Comparison of ENCODE assay signal across 1 cellular context in the genomic region with DNA sequence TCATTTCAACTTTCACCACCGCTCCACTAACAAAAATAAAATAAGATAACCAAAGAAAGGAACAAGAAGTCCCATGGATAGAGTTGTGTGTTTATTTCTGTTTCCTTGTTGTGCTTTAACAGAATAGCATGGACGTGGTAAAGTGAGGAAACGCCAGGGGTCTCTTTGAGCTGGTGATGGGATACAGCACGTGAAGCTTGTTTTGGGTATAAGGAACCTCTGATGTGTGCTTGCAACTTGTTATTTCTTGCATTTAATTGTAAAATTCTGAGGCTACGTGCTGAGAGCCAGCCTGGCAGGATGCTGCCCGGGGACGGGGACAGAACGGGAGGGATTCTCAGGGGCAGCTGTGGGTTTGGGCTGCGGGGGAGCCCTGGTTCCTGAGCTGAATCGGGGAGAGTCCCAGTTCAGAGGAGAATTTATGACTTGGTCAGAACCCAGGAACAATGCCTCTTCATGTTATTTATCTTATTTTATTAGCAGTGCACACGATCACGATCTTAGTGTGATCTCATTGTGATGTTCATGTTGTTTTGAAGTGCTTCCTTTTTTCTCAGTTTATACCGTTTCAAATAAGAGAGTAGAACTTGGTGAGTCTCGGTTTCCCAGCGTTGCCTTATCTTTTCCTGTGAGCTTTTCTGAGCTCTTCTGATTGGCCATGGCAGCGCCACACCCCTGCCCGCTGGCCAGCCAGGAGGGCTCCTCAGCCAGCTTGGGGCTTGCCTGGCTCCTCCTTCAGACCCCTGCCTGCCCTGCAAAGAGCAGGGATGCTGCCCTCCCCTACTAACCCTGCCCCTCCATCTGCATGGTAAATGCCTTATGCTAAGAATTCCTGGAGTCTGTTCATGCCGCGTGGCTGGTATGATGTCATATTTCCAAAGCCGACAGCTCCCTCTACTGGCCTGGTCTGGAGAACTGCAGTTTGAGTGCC.
A peak's percentile ranks its signal among the peaks of the same experiment; 100 is the strongest.
TF ChIP-seq lines count a peak whose summit lies in the region.

No MANE protein-coding gene starts in this region.

TF ChIP-seq in HEK293, 187 proteins besides CTCF, POLR2A, EP300 and RAD21 (continued from another document and continues in another):
- TF ChIP-seq PRDM10 (tag by site-specific recombination; IDR thresholded peaks at IDR 0.05) (peak; percentile 92), ZBTB48 (tag by site-specific recombination; IDR thresholded peaks at IDR 0.05) (peak; percentile 95), ZBTB1 (tag by site-specific recombination; IDR thresholded peaks at IDR 0.05) (no peak), ZNF514 (tag by site-specific recombination; IDR thresholded peaks at IDR 0.05) (no peak), PATZ1 (tag by site-specific recombination; IDR thresholded peaks at IDR 0.05) (peak; percentile 93), ZNF174 (tag by site-specific recombination; IDR thresholded peaks at IDR 0.05) (no peak), ZNF791 (tag by site-specific recombination; IDR thresholded peaks at IDR 0.05) (no peak), ZNF302 (tag by site-specific recombination; IDR thresholded peaks at IDR 0.05; ENCODE audit: low read depth) (no peak), ZNF830 (tag by site-specific recombination; IDR thresholded peaks at IDR 0.05; ENCODE audit: low read depth) (no peak), ZSCAN16 (tag by site-specific recombination; IDR thresholded peaks at IDR 0.05) (no peak), ZNF610 (tag by site-specific recombination; IDR thresholded peaks at IDR 0.05; ENCODE audit: borderline replicate concordance) (no peak), ZNF426 (tag by site-specific recombination; IDR thresholded peaks at IDR 0.05) (no peak), ZNF280D (tag by site-specific recombination; IDR thresholded peaks at IDR 0.05) (no peak), ZNF76 (tag by site-specific recombination; IDR thresholded peaks at IDR 0.05; ENCODE audit: borderline replicate concordance, low read depth) (no peak), TCF7L2 (IDR thresholded peaks at IDR 0.05; ENCODE audit: borderline replicate concordance, low read depth, low read length) (no peak), PRDM1 (tag by site-specific recombination; IDR thresholded peaks at IDR 0.05) (peak; percentile 62; the same call in 1 of the 2 replicates), ZNF600 (tag by site-specific recombination; IDR thresholded peaks at IDR 0.05) (peak; percentile 55; the same call in 1 of the 2 replicates), BCL11B (tag by site-specific recombination; IDR thresholded peaks at IDR 0.05; ENCODE audit: low read depth) (no peak), KLF16 (tag by site-specific recombination; IDR thresholded peaks at IDR 0.05) (no peak), REPIN1 (tag by site-specific recombination; IDR thresholded peaks at IDR 0.05; ENCODE audit: low read depth) (no peak), ZNF785 (tag by site-specific recombination; IDR thresholded peaks at IDR 0.05) (no peak), ZNF112 (tag by site-specific recombination; IDR thresholded peaks at IDR 0.05) (no peak), IKZF3 (tag by site-specific recombination; IDR thresholded peaks at IDR 0.05) (peak; percentile 97), ZNF404 (tag by site-specific recombination; IDR thresholded peaks at IDR 0.05) (no peak), ZFP3 (tag by site-specific recombination; IDR thresholded peaks at IDR 0.05; ENCODE audit: low read depth) (no peak), PBX3 (CRISPR knock-in tag; IDR thresholded peaks at IDR 0.05) (no peak), ZFP37 (tag by site-specific recombination; IDR thresholded peaks at IDR 0.05) (no peak), EGR2 (tag by site-specific recombination; IDR thresholded peaks at IDR 0.05; ENCODE audit: low read depth) (no peak), ZNF184 (tag by site-specific recombination; IDR thresholded peaks at IDR 0.05) (0 out of 2 replicates have a peak, but pooled peaks have one; percentile 40), MEIS1 (CRISPR knock-in tag; IDR thresholded peaks at IDR 0.05; ENCODE audit: borderline replicate concordance) (no peak), ZNF292 (tag by site-specific recombination; IDR thresholded peaks at IDR 0.05; ENCODE audit: borderline replicate concordance, low read depth) (no peak), ZNF24 (tag by site-specific recombination; IDR thresholded peaks at IDR 0.05) (peak; percentile 28; the same call in 1 of the 2 replicates), ZNF639 (tag by site-specific recombination; IDR thresholded peaks at IDR 0.05) (0 out of 2 replicates have a peak, but pooled peaks have one; percentile 65), ZNF10 (tag by site-specific recombination; IDR thresholded peaks at IDR 0.05) (no peak), ZNF624 (tag by site-specific recombination; IDR thresholded peaks at IDR 0.05) (no peak), ZNF239 (tag by site-specific recombination; IDR thresholded peaks at IDR 0.05) (no peak), ZNF311 (tag by site-specific recombination; IDR thresholded peaks at IDR 0.05; ENCODE audit: borderline replicate concordance) (no peak), HOXC10 (CRISPR knock-in tag; IDR thresholded peaks at IDR 0.05) (no peak), SP2 (tag by site-specific recombination; IDR thresholded peaks at IDR 0.05) (peak; percentile 93), ZBTB17 (tag by site-specific recombination; IDR thresholded peaks at IDR 0.05) (peak; percentile 95), ZNF391 (tag by site-specific recombination; IDR thresholded peaks at IDR 0.05; ENCODE audit: borderline replicate concordance, low read depth) (no peak; the same call in 1 of the 2 replicates)
- TF ChIP-seq, protein P1, sequence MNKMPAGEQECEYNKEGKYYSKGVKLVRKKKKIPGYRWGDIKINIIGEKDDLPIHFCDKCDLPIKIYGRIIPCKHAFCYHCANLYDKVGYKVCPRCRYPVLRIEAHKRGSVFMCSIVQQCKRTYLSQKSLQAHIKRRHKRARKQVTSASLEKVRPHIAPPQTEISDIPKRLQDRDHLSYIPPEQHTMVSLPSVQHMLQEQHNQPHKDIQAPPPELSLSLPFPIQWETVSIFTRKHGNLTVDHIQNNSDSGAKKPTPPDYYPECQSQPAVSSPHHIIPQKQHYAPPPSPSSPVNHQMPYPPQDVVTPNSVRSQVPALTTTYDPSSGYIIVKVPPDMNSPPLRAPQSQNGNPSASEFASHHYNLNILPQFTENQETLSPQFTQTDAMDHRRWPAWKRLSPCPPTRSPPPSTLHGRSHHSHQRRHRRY (tag by site-specific recombination; IDR thresholded peaks at IDR 0.05), result no peak
- TF ChIP-seq, protein P2, sequence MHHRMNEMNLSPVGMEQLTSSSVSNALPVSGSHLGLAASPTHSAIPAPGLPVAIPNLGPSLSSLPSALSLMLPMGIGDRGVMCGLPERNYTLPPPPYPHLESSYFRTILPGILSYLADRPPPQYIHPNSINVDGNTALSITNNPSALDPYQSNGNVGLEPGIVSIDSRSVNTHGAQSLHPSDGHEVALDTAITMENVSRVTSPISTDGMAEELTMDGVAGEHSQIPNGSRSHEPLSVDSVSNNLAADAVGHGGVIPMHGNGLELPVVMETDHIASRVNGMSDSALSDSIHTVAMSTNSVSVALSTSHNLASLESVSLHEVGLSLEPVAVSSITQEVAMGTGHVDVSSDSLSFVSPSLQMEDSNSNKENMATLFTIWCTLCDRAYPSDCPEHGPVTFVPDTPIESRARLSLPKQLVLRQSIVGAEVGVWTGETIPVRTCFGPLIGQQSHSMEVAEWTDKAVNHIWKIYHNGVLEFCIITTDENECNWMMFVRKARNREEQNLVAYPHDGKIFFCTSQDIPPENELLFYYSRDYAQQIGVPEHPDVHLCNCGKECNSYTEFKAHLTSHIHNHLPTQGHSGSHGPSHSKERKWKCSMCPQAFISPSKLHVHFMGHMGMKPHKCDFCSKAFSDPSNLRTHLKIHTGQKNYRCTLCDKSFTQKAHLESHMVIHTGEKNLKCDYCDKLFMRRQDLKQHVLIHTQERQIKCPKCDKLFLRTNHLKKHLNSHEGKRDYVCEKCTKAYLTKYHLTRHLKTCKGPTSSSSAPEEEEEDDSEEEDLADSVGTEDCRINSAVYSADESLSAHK (tag by site-specific recombination; IDR thresholded peaks at IDR 0.05), result no peak
- TF ChIP-seq, protein P3, sequence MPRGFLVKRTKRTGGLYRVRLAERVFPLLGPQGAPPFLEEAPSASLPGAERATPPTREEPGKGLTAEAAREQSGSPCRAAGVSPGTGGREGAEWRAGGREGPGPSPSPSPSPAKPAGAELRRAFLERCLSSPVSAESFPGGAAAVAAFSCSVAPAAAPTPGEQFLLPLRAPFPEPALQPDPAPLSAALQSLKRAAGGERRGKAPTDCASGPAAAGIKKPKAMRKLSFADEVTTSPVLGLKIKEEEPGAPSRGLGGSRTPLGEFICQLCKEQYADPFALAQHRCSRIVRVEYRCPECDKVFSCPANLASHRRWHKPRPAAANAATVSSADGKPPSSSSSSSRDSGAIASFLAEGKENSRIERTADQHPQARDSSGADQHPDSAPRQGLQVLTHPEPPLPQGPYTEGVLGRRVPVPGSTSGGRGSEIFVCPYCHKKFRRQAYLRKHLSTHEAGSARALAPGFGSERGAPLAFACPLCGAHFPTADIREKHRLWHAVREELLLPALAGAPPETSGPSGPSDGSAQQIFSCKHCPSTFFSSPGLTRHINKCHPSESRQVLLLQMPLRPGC (tag by site-specific recombination; IDR thresholded peaks at IDR 0.05), result peak; percentile 98
